12 cellular contexts compared by ENCODE assay signal in the genomic region with DNA sequence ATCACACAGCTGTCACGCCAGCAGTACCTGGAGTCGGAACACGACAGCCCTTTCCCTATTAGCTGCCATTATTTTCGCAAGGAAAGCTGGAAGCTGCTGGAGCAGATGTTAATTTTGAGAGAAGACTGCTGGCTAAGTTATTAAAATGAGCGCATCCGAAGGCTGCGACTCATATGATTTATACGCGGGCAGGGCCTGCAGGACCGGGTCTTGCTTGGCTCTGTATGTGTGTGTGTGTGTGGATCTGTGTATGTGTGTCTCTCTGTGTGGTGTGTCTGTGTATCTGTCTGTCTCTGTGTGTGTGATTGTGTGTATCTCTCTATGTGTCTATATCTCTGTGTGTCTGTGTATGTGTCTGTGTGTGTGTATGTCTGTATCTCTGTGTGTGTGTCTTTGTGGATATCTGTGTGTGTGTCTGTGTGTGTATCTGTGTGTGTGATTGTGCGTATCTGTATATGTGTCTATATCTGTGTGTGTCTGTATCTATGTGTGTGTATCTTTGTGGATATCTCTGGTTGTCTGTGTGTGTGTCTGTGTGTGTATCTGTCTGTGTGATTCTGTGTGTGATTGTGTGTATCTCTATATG.
"Had no signal": no experiment of that assay in that cellular context is flagged by ENCODE, and none has a peak within 500 bp of the region (broad histone marks: within the 10 kb centered on the region; RNA-seq: fewer than 3 reads in every experiment).

No MANE protein-coding gene starts in this region.

- H3K4me3 ChIP-seq: prostate gland, suprapubic skin had no signal

- DNase-seq: activated CD4-positive, alpha-beta T cell treated with anti-CD3 and anti-CD28 coated beads, Interleukin-2, amount 50 U/mL, for 1 hour; activated CD8-positive, alpha-beta memory T cell treated with anti-CD3 and anti-CD28 coated beads for 24 hours; activated naive CD8-positive, alpha-beta T cell treated with anti-CD3 and anti-CD28 coated beads for 36 hours; dermis blood vessel endothelial cell; effector memory CD8-positive, alpha-beta T cell; hippocampal formation; kidney; nephron progenitor cell; right cardiac atrium; trophoblast cell had no signal
